Comparison of ENCODE assay signal across 8 cellular contexts in genomic region chr9:105127863-105128220, GRCh38.
A peak's percentile ranks its signal among the peaks of the same experiment; 100 is the strongest.
DNase-seq lines count a peak whose midpoint lies in the region; ATAC-seq and TF ChIP-seq lines count a peak whose summit lies in the region.

No MANE protein-coding gene starts in this region.

- POLR2A ChIA-PET in Caco-2 (lab: Charles Lee), result interaction anchor here (0.9 kb wide), 1 partner anchor 12 kb away, joined by 6 read pairs; no protein-coding TSS in a partner anchor

- intact Hi-C loops in Caco-2 (cut with micrococcal nuclease; ENCODE audit: unreplicated experiment), result loop anchor here (5.0 kb wide), 1 partner anchor 61 kb away; no protein-coding TSS in a partner anchor

- peaks cover 14% of the 10 kb centered on the region for H3K4me1 Mint-ChIP-seq in Caco-2 (ENCODE audit: low read depth, unreplicated experiment)

- no peak for TF ChIP-seq POLR2A in Peyer's patch (IDR thresholded peaks at IDR 0.05)

- CTCF ChIA-PET in Caco-2 (lab: Charles Lee), result no interaction called here

- peak; percentile 98 for ATAC-seq in HG02973 (IDR thresholded peaks at IDR 0.05; ENCODE audit: unreplicated experiment)

- no peak overlapping the region for H3K4me3 Mint-ChIP-seq in Caco-2 (ENCODE audit: unreplicated experiment)

- H3K36me3 ChIP-seq in Peyer's patch (no peaks in the 10 kb centered on the region), Caco-2 (ENCODE audit: control insufficient read depth, insufficient read depth, low read length) (no peaks in the 10 kb centered on the region)

- no peak overlapping the region for H3K27ac Mint-ChIP-seq in Caco-2 (ENCODE audit: unreplicated experiment)

- no TSS peak for BruUV-seq in Caco-2 (replicated peaks; lab: Mats Ljungman, UMichigan)

- H3K9me3 Mint-ChIP-seq in Caco-2 (ENCODE audit: unreplicated experiment), result no peaks in the 10 kb centered on the region

- peak overlapping the region in 1 of 4 donors; percentile 13 for H3K27ac ChIP-seq in Peyer's patch

- H3K4me3 ChIP-seq in Peyer's patch (no peak overlapping the region), astrocyte of the spinal cord (ENCODE audit: low read depth, low read length) (no peak overlapping the region), Caco-2 (ENCODE audit: low read depth, low read length) (no peak overlapping the region)

- no peaks in the 10 kb centered on the region for H3K27me3 Mint-ChIP-seq in Caco-2 (ENCODE audit: insufficient read depth, unreplicated experiment)

- H3K27me3 ChIP-seq in Peyer's patch (no peaks in the 10 kb centered on the region), Caco-2 (replicated peaks; ENCODE audit: control insufficient read depth, insufficient read depth, low read length) (no peaks in the 10 kb centered on the region)

- DNase-seq in activated CD8-positive, alpha-beta memory T cell treated with anti-CD3 and anti-CD28 coated beads for 1 hour (ENCODE audit: extremely low read depth in 1 of 2, low read depth in 1 of 2), result peak; percentile 11 to 19
- DNase-seq in activated CD8-positive, alpha-beta memory T cell treated with anti-CD3 and anti-CD28 coated beads for 24 hours, result no peak
- DNase-seq in Peyer's patch (peak in 2 of 3 donors; percentile 48 to 75), astrocyte of the spinal cord (ENCODE audit: low read depth, low spot score) (peak; percentile 49), Caco-2 (no peak), germinal center (ENCODE audit: low spot score) (no peak)
- peak; percentile 10 to 13 for DNase-seq in stimulated activated CD4-positive, alpha-beta T cell treated with anti-CD3 and anti-CD28 coated beads, Interleukin-2, amount 100 ng/mL, for 48 hours

- in situ Hi-C loops in astrocyte of the spinal cord (cut with HindIII; ENCODE audit: low sequenced_read_pairs), result no loop called here

- H3K4me1 ChIP-seq in Peyer's patch (peaks cover 0 to 20% (median 12%) of the 10 kb centered on the region in 4 donors), Caco-2 (peaks cover 14% of the 10 kb centered on the region)

- H3K36me3 Mint-ChIP-seq in Caco-2 (ENCODE audit: insufficient read depth, unreplicated experiment), result peaks cover 6% of the 10 kb centered on the region

- H3K9me3 ChIP-seq in Peyer's patch (no peaks in the 10 kb centered on the region), Caco-2 (no peaks in the 10 kb centered on the region)

- TF ChIP-seq CTCF in Peyer's patch (IDR thresholded peaks at IDR 0.05), result no peak
- no peak for TF ChIP-seq CTCF in astrocyte of the spinal cord (IDR thresholded peaks at IDR 0.05; ENCODE audit: low read depth, low read length)
- no peak for TF ChIP-seq CTCF in Caco-2 (IDR thresholded peaks at IDR 0.05; ENCODE audit: insufficient read depth in 1 of 2, low read depth in 1 of 2, low read length in 1 of 2, severe bottlenecking in 1 of 2, unreplicated experiment in 1 of 2)

Comparison
In these comparisons a context has a peak if more than half of its experiments do, and no peak if none do; other contexts are left out.
1. DNase-seq: peak in activated CD8-positive, alpha-beta memory T cell treated with anti-CD3 and anti-CD28 coated beads for 1 hour (2 of 2), Peyer's patch (2 of 3), astrocyte of the spinal cord (single experiment) and stimulated activated CD4-positive, alpha-beta T cell treated with anti-CD3 and anti-CD28 coated beads, Interleukin-2, amount 100 ng/mL, for 48 hours (2 of 2); none in activated CD8-positive, alpha-beta memory T cell treated with anti-CD3 and anti-CD28 coated beads for 24 hours (single experiment), Caco-2 (0 of 2) and germinal center (single experiment).